Comparison of ENCODE assay signal across 1 cellular context in the genomic region with DNA sequence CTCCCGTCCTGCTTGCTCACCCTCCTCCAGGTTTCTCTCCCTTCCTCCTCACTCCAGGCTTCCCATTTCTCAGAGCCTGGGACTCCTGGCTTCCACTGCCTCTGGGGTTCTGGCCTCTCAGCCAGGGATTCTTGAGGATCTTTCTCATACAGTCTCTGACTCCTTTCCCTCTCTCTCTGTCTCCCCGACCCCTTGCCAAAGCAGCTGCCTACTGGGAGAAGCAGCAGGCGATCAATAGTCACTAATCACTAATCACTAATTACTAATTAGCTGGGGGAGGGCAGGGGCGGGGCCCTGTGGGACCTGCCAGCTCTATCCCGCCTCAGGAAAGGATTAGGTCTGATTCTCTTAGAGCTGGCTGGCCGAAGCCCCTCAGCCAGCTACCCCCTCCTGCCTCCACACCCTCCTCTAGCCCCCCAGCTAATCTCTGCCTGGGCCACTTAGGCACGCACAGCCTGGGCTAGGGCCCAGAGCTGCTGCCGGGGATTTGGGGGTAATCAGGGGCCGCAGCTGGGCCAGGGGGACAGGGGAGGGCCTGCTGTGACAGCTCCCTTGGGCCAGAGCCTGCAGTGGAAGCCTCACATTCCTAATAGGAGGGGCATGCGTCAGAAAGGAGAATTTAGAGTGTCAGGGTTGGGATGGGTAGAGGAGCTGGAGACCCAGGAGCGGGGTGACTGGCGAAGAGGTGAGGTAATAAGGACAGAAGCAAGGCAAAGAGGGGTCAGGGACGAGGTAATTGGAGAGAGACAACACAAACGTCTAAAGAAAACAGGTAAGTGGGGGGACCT.
TF ChIP-seq lines count a peak whose summit lies in the region.

No MANE protein-coding gene starts in this region.

TF ChIP-seq in HEK293, 187 proteins besides CTCF, POLR2A, EP300 and RAD21 (continued from another document):
- TF ChIP-seq, protein P1, sequence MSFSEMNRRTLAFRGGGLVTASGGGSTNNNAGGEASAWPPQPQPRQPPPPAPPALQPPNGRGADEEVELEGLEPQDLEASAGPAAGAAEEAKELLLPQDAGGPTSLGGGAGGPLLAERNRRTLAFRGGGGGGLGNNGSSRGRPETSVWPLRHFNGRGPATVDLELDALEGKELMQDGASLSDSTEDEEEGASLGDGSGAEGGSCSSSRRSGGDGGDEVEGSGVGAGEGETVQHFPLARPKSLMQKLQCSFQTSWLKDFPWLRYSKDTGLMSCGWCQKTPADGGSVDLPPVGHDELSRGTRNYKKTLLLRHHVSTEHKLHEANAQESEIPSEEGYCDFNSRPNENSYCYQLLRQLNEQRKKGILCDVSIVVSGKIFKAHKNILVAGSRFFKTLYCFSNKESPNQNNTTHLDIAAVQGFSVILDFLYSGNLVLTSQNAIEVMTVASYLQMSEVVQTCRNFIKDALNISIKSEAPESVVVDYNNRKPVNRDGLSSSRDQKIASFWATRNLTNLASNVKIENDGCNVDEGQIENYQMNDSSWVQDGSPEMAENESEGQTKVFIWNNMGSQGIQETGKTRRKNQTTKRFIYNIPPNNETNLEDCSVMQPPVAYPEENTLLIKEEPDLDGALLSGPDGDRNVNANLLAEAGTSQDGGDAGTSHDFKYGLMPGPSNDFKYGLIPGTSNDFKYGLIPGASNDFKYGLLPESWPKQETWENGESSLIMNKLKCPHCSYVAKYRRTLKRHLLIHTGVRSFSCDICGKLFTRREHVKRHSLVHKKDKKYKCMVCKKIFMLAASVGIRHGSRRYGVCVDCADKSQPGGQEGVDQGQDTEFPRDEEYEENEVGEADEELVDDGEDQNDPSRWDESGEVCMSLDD (tag by site-specific recombination; IDR thresholded peaks at IDR 0.05) = no peak
- TF ChIP-seq ZNF292 (tag by site-specific recombination; IDR thresholded peaks at IDR 0.05; ENCODE audit: borderline replicate concordance, low read depth) (no peak), MYNN (tag by site-specific recombination; IDR thresholded peaks at IDR 0.05; ENCODE audit: borderline replicate concordance) (no peak), ZNF571 (tag by site-specific recombination; IDR thresholded peaks at IDR 0.05) (no peak), KLF10 (tag by site-specific recombination; IDR thresholded peaks at IDR 0.05) (no peak), ZSCAN30 (tag by site-specific recombination; IDR thresholded peaks at IDR 0.05) (no peak), ZNF791 (tag by site-specific recombination; IDR thresholded peaks at IDR 0.05) (no peak), SALL2 (tag by site-specific recombination; IDR thresholded peaks at IDR 0.05; ENCODE audit: borderline replicate concordance) (no peak), ZNF302 (tag by site-specific recombination; IDR thresholded peaks at IDR 0.05; ENCODE audit: low read depth) (no peak), ZNF707 (tag by site-specific recombination; IDR thresholded peaks at IDR 0.05) (peak; percentile 82), ZNF596 (tag by site-specific recombination; IDR thresholded peaks at IDR 0.05) (no peak), ZNF274 (IDR thresholded peaks at IDR 0.05; ENCODE audit: low read length) (no peak), ZNF274 (tag by site-specific recombination; IDR thresholded peaks at IDR 0.05; ENCODE audit: borderline replicate concordance) (no peak), ZNF837 (tag by site-specific recombination; IDR thresholded peaks at IDR 0.05) (no peak), ZNF19 (tag by site-specific recombination; IDR thresholded peaks at IDR 0.05; ENCODE audit: low read depth) (no peak), ZNF76 (tag by site-specific recombination; IDR thresholded peaks at IDR 0.05; ENCODE audit: borderline replicate concordance, low read depth) (no peak), ZNF555 (tag by site-specific recombination; conservative IDR thresholded peaks at IDR 0.05) (no peak), ZNF211 (tag by site-specific recombination; IDR thresholded peaks at IDR 0.05; ENCODE audit: low read depth) (no peak), WT1 (tag by site-specific recombination; IDR thresholded peaks at IDR 0.05) (no peak), ZBTB8A (tag by site-specific recombination; IDR thresholded peaks at IDR 0.05) (no peak), ZNF394 (tag by site-specific recombination; IDR thresholded peaks at IDR 0.05; ENCODE audit: borderline replicate concordance) (peak; percentile 41; the same call in 1 of the 2 replicates), HOXA7 (CRISPR knock-in tag; IDR thresholded peaks at IDR 0.05; ENCODE audit: borderline replicate concordance) (no peak), MEIS1 (CRISPR knock-in tag; IDR thresholded peaks at IDR 0.05; ENCODE audit: borderline replicate concordance) (no peak), SETDB1 (IDR thresholded peaks at IDR 0.05; ENCODE audit: insufficient read length, low read length) (no peak), ZNF549 (tag by site-specific recombination; IDR thresholded peaks at IDR 0.05) (no peak), GLIS2 (tag by site-specific recombination; IDR thresholded peaks at IDR 0.05) (no peak), ZNF558 (tag by site-specific recombination; IDR thresholded peaks at IDR 0.05) (no peak), ZSCAN23 (tag by site-specific recombination; IDR thresholded peaks at IDR 0.05) (no peak), HOXD13 (CRISPR knock-in tag; IDR thresholded peaks at IDR 0.05; ENCODE audit: borderline replicate concordance) (no peak), SP7 (tag by site-specific recombination; IDR thresholded peaks at IDR 0.05) (no peak), ZNF366 (tag by site-specific recombination; conservative IDR thresholded peaks at IDR 0.05) (0 out of 2 replicates have a peak, but pooled peaks have one; percentile 16), YY2 (tag by site-specific recombination; IDR thresholded peaks at IDR 0.05) (no peak), ZEB2 (tag by site-specific recombination; IDR thresholded peaks at IDR 0.05) (peak; percentile 50; the same call in 1 of the 2 replicates), ZNF670 (tag by site-specific recombination; IDR thresholded peaks at IDR 0.05; ENCODE audit: low read depth) (no peak), ZNF341 (tag by site-specific recombination; IDR thresholded peaks at IDR 0.05; ENCODE audit: low read depth) (no peak), ZNF146 (tag by site-specific recombination; IDR thresholded peaks at IDR 0.05) (no peak)
- TF ChIP-seq, protein P2, sequence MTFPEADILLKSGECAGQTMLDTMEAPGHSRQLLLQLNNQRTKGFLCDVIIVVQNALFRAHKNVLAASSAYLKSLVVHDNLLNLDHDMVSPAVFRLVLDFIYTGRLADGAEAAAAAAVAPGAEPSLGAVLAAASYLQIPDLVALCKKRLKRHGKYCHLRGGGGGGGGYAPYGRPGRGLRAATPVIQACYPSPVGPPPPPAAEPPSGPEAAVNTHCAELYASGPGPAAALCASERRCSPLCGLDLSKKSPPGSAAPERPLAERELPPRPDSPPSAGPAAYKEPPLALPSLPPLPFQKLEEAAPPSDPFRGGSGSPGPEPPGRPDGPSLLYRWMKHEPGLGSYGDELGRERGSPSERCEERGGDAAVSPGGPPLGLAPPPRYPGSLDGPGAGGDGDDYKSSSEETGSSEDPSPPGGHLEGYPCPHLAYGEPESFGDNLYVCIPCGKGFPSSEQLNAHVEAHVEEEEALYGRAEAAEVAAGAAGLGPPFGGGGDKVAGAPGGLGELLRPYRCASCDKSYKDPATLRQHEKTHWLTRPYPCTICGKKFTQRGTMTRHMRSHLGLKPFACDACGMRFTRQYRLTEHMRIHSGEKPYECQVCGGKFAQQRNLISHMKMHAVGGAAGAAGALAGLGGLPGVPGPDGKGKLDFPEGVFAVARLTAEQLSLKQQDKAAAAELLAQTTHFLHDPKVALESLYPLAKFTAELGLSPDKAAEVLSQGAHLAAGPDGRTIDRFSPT (tag by site-specific recombination; IDR thresholded peaks at IDR 0.05) = peak; percentile 0; the same call in 1 of the 2 replicates
- TF ChIP-seq, protein P3, sequence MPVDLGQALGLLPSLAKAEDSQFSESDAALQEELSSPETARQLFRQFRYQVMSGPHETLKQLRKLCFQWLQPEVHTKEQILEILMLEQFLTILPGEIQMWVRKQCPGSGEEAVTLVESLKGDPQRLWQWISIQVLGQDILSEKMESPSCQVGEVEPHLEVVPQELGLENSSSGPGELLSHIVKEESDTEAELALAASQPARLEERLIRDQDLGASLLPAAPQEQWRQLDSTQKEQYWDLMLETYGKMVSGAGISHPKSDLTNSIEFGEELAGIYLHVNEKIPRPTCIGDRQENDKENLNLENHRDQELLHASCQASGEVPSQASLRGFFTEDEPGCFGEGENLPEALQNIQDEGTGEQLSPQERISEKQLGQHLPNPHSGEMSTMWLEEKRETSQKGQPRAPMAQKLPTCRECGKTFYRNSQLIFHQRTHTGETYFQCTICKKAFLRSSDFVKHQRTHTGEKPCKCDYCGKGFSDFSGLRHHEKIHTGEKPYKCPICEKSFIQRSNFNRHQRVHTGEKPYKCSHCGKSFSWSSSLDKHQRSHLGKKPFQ (tag by site-specific recombination; IDR thresholded peaks at IDR 0.05) = no peak
- TF ChIP-seq, protein P4, sequence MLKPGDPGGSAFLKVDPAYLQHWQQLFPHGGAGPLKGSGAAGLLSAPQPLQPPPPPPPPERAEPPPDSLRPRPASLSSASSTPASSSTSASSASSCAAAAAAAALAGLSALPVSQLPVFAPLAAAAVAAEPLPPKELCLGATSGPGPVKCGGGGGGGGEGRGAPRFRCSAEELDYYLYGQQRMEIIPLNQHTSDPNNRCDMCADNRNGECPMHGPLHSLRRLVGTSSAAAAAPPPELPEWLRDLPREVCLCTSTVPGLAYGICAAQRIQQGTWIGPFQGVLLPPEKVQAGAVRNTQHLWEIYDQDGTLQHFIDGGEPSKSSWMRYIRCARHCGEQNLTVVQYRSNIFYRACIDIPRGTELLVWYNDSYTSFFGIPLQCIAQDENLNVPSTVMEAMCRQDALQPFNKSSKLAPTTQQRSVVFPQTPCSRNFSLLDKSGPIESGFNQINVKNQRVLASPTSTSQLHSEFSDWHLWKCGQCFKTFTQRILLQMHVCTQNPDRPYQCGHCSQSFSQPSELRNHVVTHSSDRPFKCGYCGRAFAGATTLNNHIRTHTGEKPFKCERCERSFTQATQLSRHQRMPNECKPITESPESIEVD (tag by site-specific recombination; IDR thresholded peaks at IDR 0.05) = no peak
- TF ChIP-seq, protein P5, sequence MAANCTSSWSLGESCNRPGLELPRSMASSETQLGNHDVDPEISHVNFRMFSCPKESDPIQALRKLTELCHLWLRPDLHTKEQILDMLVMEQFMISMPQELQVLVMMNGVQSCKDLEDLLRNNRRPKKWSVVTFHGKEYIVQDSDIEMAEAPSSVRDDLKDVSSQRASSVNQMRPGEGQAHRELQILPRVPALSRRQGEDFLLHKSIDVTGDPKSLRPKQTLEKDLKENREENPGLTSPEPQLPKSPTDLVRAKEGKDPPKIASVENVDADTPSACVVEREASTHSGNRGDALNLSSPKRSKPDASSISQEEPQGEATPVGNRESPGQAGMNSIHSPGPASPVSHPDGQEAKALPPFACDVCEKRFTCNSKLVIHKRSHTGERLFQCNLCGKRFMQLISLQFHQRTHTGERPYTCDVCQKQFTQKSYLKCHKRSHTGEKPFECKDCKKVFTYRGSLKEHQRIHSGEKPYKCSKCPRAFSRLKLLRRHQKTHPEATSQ (tag by site-specific recombination; IDR thresholded peaks at IDR 0.05) = no peak
- TF ChIP-seq, protein P6, sequence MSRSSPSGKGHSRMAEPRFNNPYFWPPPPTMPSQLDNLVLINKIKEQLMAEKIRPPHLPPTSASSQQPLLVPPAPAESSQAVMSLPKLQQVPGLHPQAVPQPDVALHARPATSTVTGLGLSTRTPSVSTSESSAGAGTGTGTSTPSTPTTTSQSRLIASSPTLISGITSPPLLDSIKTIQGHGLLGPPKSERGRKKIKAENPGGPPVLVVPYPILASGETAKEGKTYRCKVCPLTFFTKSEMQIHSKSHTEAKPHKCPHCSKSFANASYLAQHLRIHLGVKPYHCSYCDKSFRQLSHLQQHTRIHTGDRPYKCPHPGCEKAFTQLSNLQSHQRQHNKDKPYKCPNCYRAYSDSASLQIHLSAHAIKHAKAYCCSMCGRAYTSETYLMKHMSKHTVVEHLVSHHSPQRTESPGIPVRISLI (tag by site-specific recombination; IDR thresholded peaks at IDR 0.05) = no peak
- TF ChIP-seq, protein P7, sequence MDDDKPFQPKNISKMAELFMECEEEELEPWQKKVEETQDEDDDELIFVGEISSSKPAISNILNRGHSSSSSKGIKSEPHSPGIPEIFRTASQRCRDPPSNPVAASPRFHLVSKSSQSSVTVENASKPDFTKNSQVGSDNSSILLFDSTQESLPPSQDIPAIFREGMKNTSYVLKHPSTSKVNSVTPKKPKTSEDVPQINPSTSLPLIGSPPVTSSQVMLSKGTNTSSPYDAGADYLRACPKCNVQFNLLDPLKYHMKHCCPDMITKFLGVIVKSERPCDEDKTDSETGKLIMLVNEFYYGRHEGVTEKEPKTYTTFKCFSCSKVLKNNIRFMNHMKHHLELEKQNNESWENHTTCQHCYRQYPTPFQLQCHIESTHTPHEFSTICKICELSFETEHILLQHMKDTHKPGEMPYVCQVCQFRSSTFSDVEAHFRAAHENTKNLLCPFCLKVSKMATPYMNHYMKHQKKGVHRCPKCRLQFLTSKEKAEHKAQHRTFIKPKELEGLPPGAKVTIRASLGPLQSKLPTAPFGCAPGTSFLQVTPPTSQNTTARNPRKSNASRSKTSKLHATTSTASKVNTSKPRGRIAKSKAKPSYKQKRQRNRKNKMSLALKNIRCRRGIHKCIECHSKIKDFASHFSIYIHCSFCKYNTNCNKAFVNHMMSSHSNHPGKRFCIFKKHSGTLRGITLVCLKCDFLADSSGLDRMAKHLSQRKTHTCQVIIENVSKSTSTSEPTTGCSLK (tag by site-specific recombination; IDR thresholded peaks at IDR 0.05) = no peak
- TF ChIP-seq, protein P8, sequence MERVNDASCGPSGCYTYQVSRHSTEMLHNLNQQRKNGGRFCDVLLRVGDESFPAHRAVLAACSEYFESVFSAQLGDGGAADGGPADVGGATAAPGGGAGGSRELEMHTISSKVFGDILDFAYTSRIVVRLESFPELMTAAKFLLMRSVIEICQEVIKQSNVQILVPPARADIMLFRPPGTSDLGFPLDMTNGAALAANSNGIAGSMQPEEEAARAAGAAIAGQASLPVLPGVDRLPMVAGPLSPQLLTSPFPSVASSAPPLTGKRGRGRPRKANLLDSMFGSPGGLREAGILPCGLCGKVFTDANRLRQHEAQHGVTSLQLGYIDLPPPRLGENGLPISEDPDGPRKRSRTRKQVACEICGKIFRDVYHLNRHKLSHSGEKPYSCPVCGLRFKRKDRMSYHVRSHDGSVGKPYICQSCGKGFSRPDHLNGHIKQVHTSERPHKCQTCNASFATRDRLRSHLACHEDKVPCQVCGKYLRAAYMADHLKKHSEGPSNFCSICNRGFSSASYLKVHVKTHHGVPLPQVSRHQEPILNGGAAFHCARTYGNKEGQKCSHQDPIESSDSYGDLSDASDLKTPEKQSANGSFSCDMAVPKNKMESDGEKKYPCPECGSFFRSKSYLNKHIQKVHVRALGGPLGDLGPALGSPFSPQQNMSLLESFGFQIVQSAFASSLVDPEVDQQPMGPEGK (tag by site-specific recombination; IDR thresholded peaks at IDR 0.05) = peak; percentile 54; the same call in 1 of the 2 replicates
